Comparison of ENCODE assay signal across 8 cellular contexts in the genomic region with DNA sequence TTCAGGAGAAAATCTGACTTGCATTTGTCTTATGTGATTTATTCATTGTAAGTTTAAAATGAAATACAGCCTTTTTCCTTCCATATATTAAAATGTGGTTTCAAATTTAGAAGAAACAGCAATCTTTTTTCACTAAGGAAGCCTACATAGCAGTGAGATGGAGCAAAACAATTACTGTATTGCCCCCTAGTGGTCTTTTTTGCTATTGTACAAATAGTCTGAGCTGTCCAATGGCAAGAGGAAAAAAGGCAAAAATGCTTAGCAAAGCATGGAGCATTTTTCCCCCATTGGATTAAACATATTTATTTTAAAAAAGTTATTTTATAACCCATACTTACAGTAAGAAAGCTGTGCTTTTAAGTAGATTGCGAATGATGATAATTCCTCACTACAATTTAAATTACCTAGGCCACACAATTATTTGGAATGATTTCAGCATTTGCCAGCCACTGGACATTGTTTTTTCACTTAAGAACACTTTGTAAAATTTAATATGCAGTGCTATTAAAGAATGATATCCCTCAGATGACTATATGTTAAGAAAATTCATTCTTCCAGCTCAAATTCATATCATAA.
DNase-seq lines count a peak whose midpoint lies in the region; ATAC-seq and TF ChIP-seq lines count a peak whose summit lies in the region.

No MANE protein-coding gene starts in this region.

- intact Hi-C loops in body of pancreas (cut with DNase I): no loop called here

- no peak for TF ChIP-seq POLR2A in body of pancreas (IDR thresholded peaks at IDR 0.05)

- no peaks in the 10 kb centered on the region for H3K4me1 ChIP-seq in body of pancreas
- no peaks in the 10 kb centered on the region for H3K4me1 ChIP-seq in thoracic aorta (ENCODE audit: control insufficient read depth in 1 of 2, low read depth in 2 of 2)

- peak; percentile 32 to 85 (median 65) for TF ChIP-seq CTCF in body of pancreas (IDR thresholded peaks at IDR 0.05)
- TF ChIP-seq CTCF in thoracic aorta (IDR thresholded peaks at IDR 0.05): peak; percentile 79

- H3K9me3 ChIP-seq in body of pancreas: no peaks in the 10 kb centered on the region
- H3K9me3 ChIP-seq in thoracic aorta: no peaks in the 10 kb centered on the region

- H3K36me3 ChIP-seq in body of pancreas (replicated peaks in 1 of 2; ENCODE audit: insufficient read depth in 1 of 2, low read depth in 2 of 2) (no peaks in the 10 kb centered on the region), thoracic aorta (no peaks in the 10 kb centered on the region)

- ATAC-seq in GM19468 (IDR thresholded peaks at IDR 0.05; ENCODE audit: extremely low read depth, unreplicated experiment) (peak; percentile 76), HG03457 (IDR thresholded peaks at IDR 0.05; ENCODE audit: unreplicated experiment) (peak; percentile 89), body of pancreas (peak; percentile 83), thoracic aorta (ENCODE audit: insufficient number of reproducible peaks, low FRiP score, low read depth) (peak; percentile 92)

- WGBS in body of pancreas, 2 donors: 34 to 46% methylated on average over 1 of the region's 1 CpG

- H3K27me3 ChIP-seq in body of pancreas (no peaks in the 10 kb centered on the region), thoracic aorta (replicated peaks; ENCODE audit: insufficient read depth) (no peaks in the 10 kb centered on the region)

- DNase-seq in G401 (ENCODE audit: low spot score) (peak; percentile 75), NCI-H526 (lab: John Stamatoyannopoulos, UW) (peak; percentile 34 to 85), body of pancreas (no peak), iris pigment epithelial cell (ENCODE audit: low read depth) (peak; percentile 71), thoracic aorta (ENCODE audit: low spot score) (no peak)
- DNase-seq in stimulated activated CD4-positive, alpha-beta T cell treated with anti-CD3 and anti-CD28 coated beads, Interleukin-4, amount 100 ng/mL, for 24 hours: no peak

- in situ Hi-C loops in G401 (cut with HindIII; ENCODE audit: low sequenced_read_pairs): no loop called here

- no peak overlapping the region for H3K27ac ChIP-seq in body of pancreas
- no peak overlapping the region for H3K27ac ChIP-seq in thoracic aorta

- H3K4me3 ChIP-seq in body of pancreas: no peak overlapping the region
- H3K4me3 ChIP-seq in thoracic aorta: no peak overlapping the region

Comparison
In these comparisons a context has a peak if more than half of its experiments do, and no peak if none do; other contexts are left out.
1. DNase-seq: peak in G401 (single experiment), NCI-H526 (2 of 2) and iris pigment epithelial cell (single experiment); none in body of pancreas (0 of 4), thoracic aorta (single experiment) and stimulated activated CD4-positive, alpha-beta T cell treated with anti-CD3 and anti-CD28 coated beads, Interleukin-4, amount 100 ng/mL, for 24 hours (single experiment).
2. Peak in every context shown above with its lines, with median percentiles within 50 percentile points of each other: ATAC-seq.